ENCODE assay signal across 15 cellular contexts in the genomic region with DNA sequence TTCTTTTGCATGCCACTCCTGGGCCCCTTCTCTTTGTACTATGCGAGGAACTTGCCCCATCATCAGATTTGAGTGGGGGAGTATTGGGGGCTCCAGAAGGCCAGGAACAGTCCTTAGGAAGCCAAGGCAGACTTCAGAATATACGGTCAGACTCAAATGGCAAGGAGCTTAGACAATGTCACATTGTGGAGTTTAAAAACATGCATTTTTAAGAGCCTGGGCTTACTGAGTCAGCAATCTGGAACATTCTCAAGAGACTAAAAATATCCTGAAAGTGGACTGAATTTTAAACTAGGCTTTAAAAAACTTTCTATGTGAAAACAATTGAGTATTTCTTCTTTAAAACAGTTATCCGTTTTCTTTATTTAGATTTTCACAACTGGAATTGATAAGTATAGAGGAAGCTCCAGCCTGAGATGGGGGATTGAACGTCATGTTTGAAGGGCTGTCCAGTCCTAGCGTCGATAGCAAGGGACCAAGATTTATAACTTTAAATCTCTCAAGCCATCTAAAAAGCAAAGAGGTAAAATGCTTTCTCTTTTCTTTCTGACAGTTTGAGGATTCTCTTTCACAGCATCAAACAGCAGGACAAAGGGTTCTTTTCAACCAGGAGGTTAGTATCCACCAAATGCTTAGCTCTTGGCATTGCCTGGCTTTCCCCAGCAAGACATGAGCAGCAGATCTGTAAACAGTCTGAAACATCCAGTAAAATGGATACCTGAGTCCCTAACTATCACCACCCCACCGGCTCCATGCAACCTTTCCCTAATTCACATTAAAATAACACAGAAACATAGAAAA. TPM values are rescaled to one million over a fixed set of nuclear protein-coding genes. Genes with fewer than 3 reads are reported as not detected.
A peak's percentile ranks its signal among the peaks of the same experiment; 100 is the strongest.
DNase-seq lines count a peak whose midpoint lies in the region; ATAC-seq and TF ChIP-seq lines count a peak whose summit lies in the region.
"Had no signal": no experiment of that assay in that cellular context is flagged by ENCODE, and none has a peak within 500 bp of the region (broad histone marks: within the 10 kb centered on the region; RNA-seq: fewer than 3 reads in every experiment).

No MANE protein-coding gene starts in this region.

- H3K27me3 Mint-ChIP-seq in activated CD4-positive, alpha-beta T cell treated with anti-CD3 and anti-CD28 coated beads for 36 hours, result no peaks in the 10 kb centered on the region

- no peak overlapping the region for H3K27ac Mint-ChIP-seq in activated CD4-positive, alpha-beta T cell treated with anti-CD3 and anti-CD28 coated beads for 36 hours

- no peak overlapping the region for H3K9ac ChIP-seq in rectal smooth muscle tissue (ENCODE audit: low read length)

- H3K4me3 Mint-ChIP-seq in activated CD4-positive, alpha-beta T cell treated with anti-CD3 and anti-CD28 coated beads for 36 hours, result no peak overlapping the region

- no peak overlapping the region for H3K4me3 ChIP-seq in right cardiac atrium (ENCODE audit: low read length)
- no peak overlapping the region for H3K4me3 ChIP-seq in gastroesophageal sphincter
- no peak overlapping the region for H3K4me3 ChIP-seq in rectal smooth muscle tissue (ENCODE audit: low read length)
- H3K4me3 ChIP-seq in aorta (ENCODE audit: low read length in 2 of 2), result no peak overlapping the region
- H3K4me3 ChIP-seq: HAP-1 had no signal

- TF ChIP-seq EP300 in gastroesophageal sphincter (IDR thresholded peaks at IDR 0.05), result no peak

- TF ChIP-seq POLR2A in gastroesophageal sphincter (IDR thresholded peaks at IDR 0.05), result no peak

- intact Hi-C loops in right cardiac atrium (cut with DNase I) (no loop called here), cardiac septum (cut with DNase I) (no loop called here), aorta (cut with DNase I) (no loop called here)
- intact Hi-C loops in activated CD4-positive, alpha-beta T cell treated with anti-CD3 and anti-CD28 coated beads for 36 hours (cut with DNase I, micrococcal nuclease), result no loop called here

- no peaks in the 10 kb centered on the region for H3K4me1 Mint-ChIP-seq in activated CD4-positive, alpha-beta T cell treated with anti-CD3 and anti-CD28 coated beads for 36 hours

- H3K27me3 ChIP-seq in right cardiac atrium (ENCODE audit: control insufficient read depth, insufficient read depth), result no peaks in the 10 kb centered on the region
- H3K27me3 ChIP-seq in gastroesophageal sphincter, result no peaks in the 10 kb centered on the region
- no peaks in the 10 kb centered on the region for H3K27me3 ChIP-seq in rectal smooth muscle tissue (ENCODE audit: control insufficient read depth, insufficient read depth, low read length)
- no peaks in the 10 kb centered on the region for H3K27me3 ChIP-seq in aorta (ENCODE audit: control insufficient read depth in 1 of 2, insufficient read depth in 2 of 2, low read length in 1 of 2)

- TF ChIP-seq CTCF in gastroesophageal sphincter (IDR thresholded peaks at IDR 0.05), result no peak

- CTCF ChIA-PET in activated CD4-positive, alpha-beta T cell treated with anti-CD3 and anti-CD28 coated beads for 36 hours (lab: Charles Lee), result interaction anchor here (2.8 kb wide), 1 partner anchor 10 kb away, joined by 13 read pairs; no protein-coding TSS in a partner anchor

- H3K27ac ChIP-seq in right cardiac atrium (ENCODE audit: low read length), result peak overlapping the region; percentile 12
- H3K27ac ChIP-seq in gastroesophageal sphincter, result peak overlapping the region; percentile 64 to 78 (median 73)
- H3K27ac ChIP-seq in rectal smooth muscle tissue (ENCODE audit: low read depth, low read length), result peak overlapping the region; percentile 61
- H3K27ac ChIP-seq in aorta (ENCODE audit: low read depth in 1 of 2, low read length in 2 of 2), result peak overlapping the region; percentile 94 to 96

- H3K9me3 Mint-ChIP-seq in activated CD4-positive, alpha-beta T cell treated with anti-CD3 and anti-CD28 coated beads for 36 hours (ENCODE audit: low read depth), result no peaks in the 10 kb centered on the region

- H3K36me3 ChIP-seq in gastroesophageal sphincter (peaks cover 0 to 15% of the 10 kb centered on the region in 2 donors), rectal smooth muscle tissue (ENCODE audit: control insufficient read depth, insufficient read depth, low read length) (peaks cover 2% of the 10 kb centered on the region), aorta (ENCODE audit: control insufficient read depth in 1 of 2, insufficient read depth in 2 of 2, low read length in 1 of 2) (no peaks in the 10 kb centered on the region)

- no peaks in the 10 kb centered on the region for H3K9me3 ChIP-seq in right cardiac atrium (ENCODE audit: control insufficient read depth, low read length)
- no peaks in the 10 kb centered on the region for H3K9me3 ChIP-seq in gastroesophageal sphincter
- no peaks in the 10 kb centered on the region for H3K9me3 ChIP-seq in aorta (ENCODE audit: control insufficient read depth, low read length)
- H3K9me3 ChIP-seq: HAP-1 had no signal

- H3K4me1 ChIP-seq in right cardiac atrium (ENCODE audit: control insufficient read depth, insufficient read depth, low read length), result no peaks in the 10 kb centered on the region
- peaks cover 8 to 51% (median 17%) of the 10 kb centered on the region in 3 donors for H3K4me1 ChIP-seq in gastroesophageal sphincter
- H3K4me1 ChIP-seq in rectal smooth muscle tissue (ENCODE audit: control insufficient read depth, insufficient read depth, low read length), result peaks cover 13% of the 10 kb centered on the region
- H3K4me1 ChIP-seq in aorta (ENCODE audit: control insufficient read depth in 1 of 2, insufficient read depth in 2 of 2, low read length in 2 of 2), result peaks cover 2 to 8% of the 10 kb centered on the region in 2 donors

- DNase-seq in right cardiac atrium (no peak), cardiac septum (ENCODE audit: low spot score) (no peak), aorta (no peak), DMS114 treated with DMSO at 0.1 percent for 48 hours (lab: John Stamatoyannopoulos, UW; ENCODE audit: unreplicated experiment) (no peak)
- DNase-seq in activated CD4-positive, alpha-beta T cell treated with anti-CD3 and anti-CD28 coated beads for 36 hours, result no peak
- DNase-seq: DMS53; NCI-H1092; NCI-H526 treated with DMSO at 0.1 percent for 48 hours; SIG-M5; stimulated activated CD4-positive, alpha-beta T cell treated with anti-CD3 and anti-CD28 coated beads, Interleukin-2, amount 100 ng/mL, for 24 hours; stimulated activated naive CD4-positive, alpha-beta T cell had no signal

- WGBS in right cardiac atrium, result 59% methylated on average over 7 of the region's 7 CpGs
- 37 to 38% methylated on average over 6 to 7 of the region's 7 CpGs for WGBS in gastroesophageal sphincter (ENCODE audit: low coverage in 1 of 2), 2 donors
- 5 to 11% methylated on average over 7 of the region's 7 CpGs for WGBS in aorta, 2 donors

- POLR2A ChIA-PET in activated CD4-positive, alpha-beta T cell treated with anti-CD3 and anti-CD28 coated beads for 36 hours (lab: Charles Lee), result no interaction called here

- H3K36me3 Mint-ChIP-seq in activated CD4-positive, alpha-beta T cell treated with anti-CD3 and anti-CD28 coated beads for 36 hours (ENCODE audit: low read depth), result peaks cover 22% of the 10 kb centered on the region

- no peak for ATAC-seq in right cardiac atrium
- ATAC-seq in gastroesophageal sphincter, result no peak
- ATAC-seq in aorta (ENCODE audit: low FRiP score), result peak; percentile 35
- ATAC-seq in activated CD4-positive, alpha-beta T cell treated with anti-CD3 and anti-CD28 coated beads for 36 hours, result no peak
- ATAC-seq in GM18907 (IDR thresholded peaks at IDR 0.05; ENCODE audit: unreplicated experiment), result no peak

RNA-seq across cellular contexts. Expression of a gene that starts 45.8 kb away (rescaled TPM):
- total RNA-seq in right cardiac atrium, result 1 to 10 TPM; 1.4 to 3.6 (median 2.3) TPM
- 2.7 TPM for polyA plus RNA-seq in right cardiac atrium
- total RNA-seq in cardiac septum, result 1.8 TPM
- 1 to 10 TPM; 5.4 to 5.9 (median 5.5) TPM for total RNA-seq in gastroesophageal sphincter
- 10 to 100 TPM; 16.3 to 19.5 TPM for total RNA-seq in aorta
- 10 to 100 TPM in 1 of 2 donors, 1 to 10 TPM in 1; 2.3 to 16.3 TPM for polyA plus RNA-seq in aorta
- 1 to 10 TPM; 1.9 to 3.6 TPM for total RNA-seq in activated CD4-positive, alpha-beta T cell treated with anti-CD3 and anti-CD28 coated beads for 36 hours

RNA-seq across cellular contexts. Expression of a gene that starts 50.0 kb away (rescaled TPM):
- total RNA-seq in right cardiac atrium (1 to 10 TPM; 5.4 to 9.0 (median 6.8) TPM), cardiac septum (6.9 TPM), gastroesophageal sphincter (10 to 100 TPM in 2 of 4 donors, 1 to 10 TPM in 2; 3.8 to 17.0 (median 8.4) TPM), aorta (10 to 100 TPM; 32.0 to 39.4 TPM)
- polyA plus RNA-seq in right cardiac atrium (3.5 TPM), aorta (1 to 10 TPM; 2.4 to 9.7 TPM)
- 1 to 10 TPM; 3.6 to 6.2 TPM for total RNA-seq in activated CD4-positive, alpha-beta T cell treated with anti-CD3 and anti-CD28 coated beads for 36 hours

Comparison
In these comparisons a context has a peak if more than half of its experiments do, and no peak if none do; other contexts are left out.
1. H3K27ac ChIP-seq: peak in every context shown above with its lines; median percentile 95 in aorta; 73 in gastroesophageal sphincter; 61 in rectal smooth muscle tissue; 12 in right cardiac atrium.